16 cellular contexts compared by ENCODE assay signal in genomic region chr9:84671651-84672467, GRCh38. TPM values are rescaled to one million over a fixed set of nuclear protein-coding genes. Genes with fewer than 3 reads are reported as not detected.
DNase-seq lines count a peak whose midpoint lies in the region; ATAC-seq, FAIRE-seq and TF ChIP-seq lines count a peak whose summit lies in the region.
"Had no signal": no experiment of that assay in that cellular context is flagged by ENCODE, and none has a peak within 500 bp of the region (broad histone marks: within the 10 kb centered on the region; RNA-seq: fewer than 3 reads in every experiment).

No MANE protein-coding gene starts in this region.

- peak overlapping the region; percentile 78 for H3K4me3 Mint-ChIP-seq in astrocyte (ENCODE audit: unreplicated experiment)
- H3K4me3 Mint-ChIP-seq: stimulated activated naive CD8-positive, alpha-beta T cell treated with anti-CD3 and anti-CD28 coated beads, Interleukin-15, Interleukin-2, amounts not matched to agents 100 ng/mL and 50 ng/mL, for 24 hours; T-helper 2 cell treated with Interferon-gamma antibody and Interleukin-4, amounts not matched to agents 5 μg/mL and 100 μg/mL, for 36 hours had no signal

- no peak overlapping the region for H3K4me2 ChIP-seq in astrocyte (ENCODE audit: low read length)
- peak overlapping the region; percentile 9 for H3K4me2 ChIP-seq in keratinocyte (ENCODE audit: control insufficient read depth, extremely low read depth, insufficient read depth, low read depth, low read length)
- no peak overlapping the region for H3K4me2 ChIP-seq in MM.1S (ENCODE audit: low read depth, low read length)

- H3K4me1 Mint-ChIP-seq in astrocyte (ENCODE audit: low read depth, unreplicated experiment) = peaks cover 4% of the 10 kb centered on the region

- H3K9ac ChIP-seq in astrocyte (ENCODE audit: low read length) = no peak overlapping the region
- H3K9ac ChIP-seq in keratinocyte (ENCODE audit: control insufficient read depth, extremely low read depth, insufficient read depth, low read length) = no peak overlapping the region
- H3K9ac ChIP-seq in MM.1S (ENCODE audit: low read length) = no peak overlapping the region
- H3K9ac ChIP-seq: GM23248 had no signal

- H3K4me1 ChIP-seq in astrocyte (ENCODE audit: insufficient read depth, low read length) (peaks cover 27% of the 10 kb centered on the region), keratinocyte (ENCODE audit: control insufficient read depth, extremely low read depth, insufficient read depth, low read length) (peaks cover 24% of the 10 kb centered on the region), MM.1S (ENCODE audit: low read length) (no peaks in the 10 kb centered on the region)

- no peaks in the 10 kb centered on the region for H3K9me3 ChIP-seq in astrocyte (ENCODE audit: insufficient read depth, low read depth, low read length)
- H3K9me3 ChIP-seq in keratinocyte (ENCODE audit: control insufficient read depth, low read depth, low read length) = no peaks in the 10 kb centered on the region
- no peaks in the 10 kb centered on the region for H3K9me3 ChIP-seq in MM.1S (replicated peaks; ENCODE audit: insufficient read depth, low read length)

- H2AFZ ChIP-seq in astrocyte (ENCODE audit: low read depth, low read length) (no peak overlapping the region), keratinocyte (ENCODE audit: control insufficient read depth, low read length) (peak overlapping the region; percentile 63), MM.1S (ENCODE audit: low read length) (no peak overlapping the region)
- H2AFZ ChIP-seq: GM23248 had no signal

- peaks cover 4% of the 10 kb centered on the region; the same call in 1 of the 2 replicates for H3F3A ChIP-seq in MM.1S (ENCODE audit: insufficient read depth, low read length)

- no peaks in the 10 kb centered on the region for H3K36me3 Mint-ChIP-seq in astrocyte (ENCODE audit: low read depth, unreplicated experiment)

- ATAC-seq in GM18868 (IDR thresholded peaks at IDR 0.05; ENCODE audit: unreplicated experiment) = no peak
- ATAC-seq: effector memory CD8-positive, alpha-beta T cell had no signal

- H3K4me3 ChIP-seq in astrocyte (ENCODE audit: insufficient read depth, low read depth, low read length) (no peak overlapping the region), keratinocyte (ENCODE audit: control insufficient read depth in 2 of 3, extremely low read depth in 1 of 3, insufficient read depth in 2 of 3, low read depth in 1 of 3, low read length in 3 of 3) (no peak overlapping the region), MM.1S (ENCODE audit: low read length) (no peak overlapping the region)
- H3K4me3 ChIP-seq: GM23248 had no signal

- no peaks in the 10 kb centered on the region for H3K36me3 ChIP-seq in astrocyte (ENCODE audit: insufficient read depth, low read length)
- H3K36me3 ChIP-seq in keratinocyte (ENCODE audit: control insufficient read depth in 2 of 2, extremely low read depth in 1 of 2, insufficient read depth in 2 of 2, low read length in 2 of 2) = no peaks in the 10 kb centered on the region
- H3K36me3 ChIP-seq in MM.1S (replicated peaks; ENCODE audit: insufficient read depth, low read length) = no peaks in the 10 kb centered on the region

- no peaks in the 10 kb centered on the region for H3K9me3 Mint-ChIP-seq in astrocyte (ENCODE audit: unreplicated experiment)
- H3K9me3 Mint-ChIP-seq: effector memory CD8-positive, alpha-beta T cell; stimulated activated naive CD8-positive, alpha-beta T cell treated with anti-CD3 and anti-CD28 coated beads, Interleukin-15, Interleukin-2, amounts not matched to agents 100 ng/mL and 50 ng/mL, for 24 hours; T-helper 2 cell treated with Interferon-gamma antibody and Interleukin-4, amounts not matched to agents 5 μg/mL and 100 μg/mL, for 36 hours had no signal

- no peaks in the 10 kb centered on the region for H3K9me2 ChIP-seq in MM.1S (replicated peaks; ENCODE audit: insufficient read depth, low read length)

- dilution Hi-C loops in keratinocyte (cut with MboI; ENCODE audit: extremely low pct_ligation_motif_present, low sequenced_read_pairs) = no loop called here

- DNase-seq in EH (ENCODE audit: low read depth) = peak; percentile 28
- DNase-seq in astrocyte (ENCODE audit: low read depth) = no peak
- no peak for DNase-seq in keratinocyte (ENCODE audit: low read depth, low spot score)
- DNase-seq in putamen (ENCODE audit: low spot score) = peak; percentile 56
- DNase-seq in NCI-H1436 treated with DMSO at 0.1 percent for 48 hours (lab: John Stamatoyannopoulos, UW) = no peak
- no peak for DNase-seq in MM.1S
- no peak for DNase-seq in activated CD4-positive, alpha-beta T cell treated with anti-CD3 and anti-CD28 coated beads for 48 hours
- DNase-seq: activated CD4-positive, alpha-beta T cell treated with anti-CD3 and anti-CD28 coated beads, Interleukin-2, amount 50 U/mL, for 1 hour; AML-193; effector memory CD8-positive, alpha-beta T cell; GM23248 had no signal

- H3K27me3 ChIP-seq in astrocyte (ENCODE audit: insufficient read depth, low read length) (peaks cover 36% of the 10 kb centered on the region), keratinocyte (ENCODE audit: control insufficient read depth, extremely low read depth, insufficient read depth, low read length) (peaks cover 24% of the 10 kb centered on the region), MM.1S (replicated peaks; ENCODE audit: insufficient read depth, low read length) (0 out of 2 replicates have a peak, but pooled peaks cover 8% of the 10 kb centered on the region)

- no peak overlapping the region for H3K27ac Mint-ChIP-seq in astrocyte (ENCODE audit: unreplicated experiment)
- H3K27ac Mint-ChIP-seq: effector memory CD8-positive, alpha-beta T cell; stimulated activated naive CD8-positive, alpha-beta T cell treated with anti-CD3 and anti-CD28 coated beads, Interleukin-15, Interleukin-2, amounts not matched to agents 100 ng/mL and 50 ng/mL, for 24 hours; T-helper 2 cell treated with Interferon-gamma antibody and Interleukin-4, amounts not matched to agents 5 μg/mL and 100 μg/mL, for 36 hours had no signal

- H4K20me1 ChIP-seq in astrocyte (ENCODE audit: insufficient read depth, low read length) = no peaks in the 10 kb centered on the region
- peaks cover 3% of the 10 kb centered on the region for H4K20me1 ChIP-seq in keratinocyte (ENCODE audit: control insufficient read depth, extremely low read depth, insufficient read depth, low read length)
- H4K20me1 ChIP-seq in MM.1S (ENCODE audit: insufficient read depth, low read length) = no peaks in the 10 kb centered on the region

- no peak for FAIRE-seq in astrocyte (lab: Jason Lieb, UNC)
- FAIRE-seq in keratinocyte (lab: Jason Lieb, UNC) = peak; percentile 5

- TF ChIP-seq CTCF in astrocyte (IDR thresholded peaks at IDR 0.05; ENCODE audit: insufficient read depth, low read depth, low read length) = no peak
- TF ChIP-seq CTCF in keratinocyte (optimal IDR thresholded peaks at IDR 0.05 in 1 of 3, IDR thresholded peaks at IDR 0.05 in 1 of 3, conservative IDR thresholded peaks at IDR 0.05 in 1 of 3; ENCODE audit: extremely low read depth in 1 of 3, insufficient read depth in 2 of 3, low read length in 3 of 3) = no peak
- no peak for TF ChIP-seq CTCF in MM.1S (IDR thresholded peaks at IDR 0.05; ENCODE audit: low read length)

- peaks cover 31% of the 10 kb centered on the region for H3K27me3 Mint-ChIP-seq in astrocyte (ENCODE audit: low read depth, unreplicated experiment)

- H3K9me1 ChIP-seq in keratinocyte (ENCODE audit: control insufficient read depth, extremely low read depth, insufficient read depth, low read length) = no peaks in the 10 kb centered on the region

- H3K79me2 ChIP-seq in astrocyte (ENCODE audit: insufficient read depth, low read length) (no peaks in the 10 kb centered on the region), keratinocyte (ENCODE audit: control insufficient read depth, insufficient read depth, low read length) (no peaks in the 10 kb centered on the region), MM.1S (ENCODE audit: low read length) (no peaks in the 10 kb centered on the region)

- H3K27ac ChIP-seq in astrocyte (ENCODE audit: low read depth, low read length) = no peak overlapping the region
- no peak overlapping the region for H3K27ac ChIP-seq in keratinocyte (ENCODE audit: control insufficient read depth, insufficient read depth, low read length)
- no peak overlapping the region for H3K27ac ChIP-seq in MM.1S (ENCODE audit: low read length)
- H3K27ac ChIP-seq: GM23248 had no signal

RNA-seq across cellular contexts. Expression of gene NTRK2, which starts 2.3 kb away (rescaled TPM):
- 4.6 and 4.8 TPM in 2 replicates for total RNA-seq in astrocyte
- 0.03 to 0.10 TPM (median 0.08 TPM) in 3 replicates for polyA plus RNA-seq in keratinocyte
- 0.07 TPM for polyA plus RNA-seq in keratinocyte (2011; ENCODE audit: low read depth)
- 0.05 and 0.06 TPM in 2 replicates for polyA plus RNA-seq in keratinocyte (2011; cell fraction: cytosol; rRNA removed)
- polyA plus RNA-seq in keratinocyte (2011; cell fraction: nucleus; rRNA removed) = 0.11 and 0.15 TPM in 2 replicates
- 0.03 and 0.04 TPM in 2 replicates for polyA plus RNA-seq in keratinocyte (2012; ENCODE audit: low replicate concordance)
- 0.13 TPM in 2 of 3 replicates, not detected in the other for polyA minus RNA-seq in keratinocyte
- polyA minus RNA-seq in keratinocyte (2011; cell fraction: cytosol; rRNA and poly(A)+ RNA removed) = not detected
- polyA minus RNA-seq in keratinocyte (2011; cell fraction: nucleus; rRNA and poly(A)+ RNA removed) = 0.11 and 0.39 TPM in 2 replicates
- total RNA-seq: fibroblast of villous mesenchyme, GM23248, MCF 10A had no signal
- polyA plus RNA-seq: GM23248 had no signal

Comparison
In these comparisons a context has a peak if more than half of its experiments do, and no peak if none do; other contexts are left out.
1. DNase-seq: peak in EH (single experiment) and putamen (single experiment); none in astrocyte (single experiment), keratinocyte (single experiment), NCI-H1436 treated with DMSO at 0.1 percent for 48 hours (single experiment), MM.1S (single experiment) and activated CD4-positive, alpha-beta T cell treated with anti-CD3 and anti-CD28 coated beads for 48 hours (single experiment).